ENCODE assay signal across 8 cellular contexts in genomic region chr5:1479581-1480188, GRCh38. TPM values are rescaled to one million over a fixed set of nuclear protein-coding genes. Genes with fewer than 3 reads are reported as not detected.
DNase-seq lines count a peak whose midpoint lies in the region; ATAC-seq, FAIRE-seq and TF ChIP-seq lines count a peak whose summit lies in the region.

No MANE protein-coding gene starts in this region.

- dilution Hi-C loops in endothelial cell of umbilical vein (cut with MboI; ENCODE audit: extremely low pct_ligation_motif_present, low sequenced_read_pairs) = no loop called here

- no peaks in the 10 kb centered on the region for H3K4me1 Mint-ChIP-seq in nephron

- H3K27ac ChIP-seq in endothelial cell of umbilical vein (ENCODE audit: insufficient read depth, low read depth, low read length) = no peak overlapping the region

- TF ChIP-seq POLR2A in endothelial cell of umbilical vein (IDR thresholded peaks at IDR 0.05; ENCODE audit: low read depth, low read length) = no peak

- H2AFZ ChIP-seq in endothelial cell of umbilical vein (ENCODE audit: low read depth, low read length) = no peak overlapping the region

- no peaks in the 10 kb centered on the region for H3K9me3 Mint-ChIP-seq in nephron

- H3K9ac ChIP-seq in endothelial cell of umbilical vein (replicated peaks; ENCODE audit: extremely low read depth, insufficient read depth, low read length) = no peak overlapping the region

- no peaks in the 10 kb centered on the region for H3K79me2 ChIP-seq in endothelial cell of umbilical vein (ENCODE audit: control insufficient read depth, insufficient read depth, low read length)

- CTCF ChIA-PET in endothelial cell of umbilical vein (lab: Charles Lee) = interaction anchor here (0.6 to 1.9 kb wide), 14 partner anchors 9 to 165 kb away, joined by 3 to 10 read pairs (median 3); no protein-coding TSS in a partner anchor

- no peaks in the 10 kb centered on the region for H3K9me3 ChIP-seq in endothelial cell of umbilical vein (replicated peaks; ENCODE audit: control insufficient read depth, insufficient read depth, low read length)

- TF ChIP-seq CTCF in endothelial cell of umbilical vein (IDR thresholded peaks at IDR 0.05; ENCODE audit: extremely low read depth in 1 of 2, insufficient read depth in 1 of 2, low read depth in 1 of 2, low read length in 2 of 2) (peak; percentile 70 to 77), nephron (IDR thresholded peaks at IDR 0.05; ENCODE audit: unreplicated experiment in 3 of 3) (peak; percentile 47 to 58 (median 52))

- H3K9me1 ChIP-seq in endothelial cell of umbilical vein (replicated peaks; ENCODE audit: control insufficient read depth, extremely low read depth, insufficient read depth, low read length) = no peaks in the 10 kb centered on the region

- H3K36me3 Mint-ChIP-seq in nephron (ENCODE audit: low read depth) = peaks cover 6% of the 10 kb centered on the region

- DNase-seq in COLO668 (lab: John Stamatoyannopoulos, UW; ENCODE audit: unreplicated experiment) = peak; percentile 61
- DNase-seq in HT-29 (ENCODE audit: low spot score) = peak; percentile 46
- DNase-seq in activated CD4-positive, alpha-beta T cell treated with anti-CD3 and anti-CD28 coated beads for 48 hours = peak; percentile 56
- peak; percentile 27 for DNase-seq in endothelial cell of umbilical vein (ENCODE audit: low read depth, low spot score)
- DNase-seq in NCI-H1930 (lab: John Stamatoyannopoulos, UW) = no peak
- DNase-seq in HK-2 (ENCODE audit: unreplicated experiment) = no peak

- H3K4me1 ChIP-seq in endothelial cell of umbilical vein (ENCODE audit: control insufficient read depth, extremely low read depth, insufficient read depth, low read length) = no peaks in the 10 kb centered on the region

- H3K27me3 Mint-ChIP-seq in nephron (ENCODE audit: low read depth) = no peaks in the 10 kb centered on the region

- H3K4me2 ChIP-seq in endothelial cell of umbilical vein (ENCODE audit: insufficient read depth, low read length) = no peak overlapping the region

- H3K4me3 ChIP-seq in endothelial cell of umbilical vein (replicated peaks in 1 of 3; ENCODE audit: insufficient read depth in 1 of 3, low read depth in 1 of 3, low read length in 3 of 3) = no peak overlapping the region

- POLR2A ChIA-PET in endothelial cell of umbilical vein (lab: Charles Lee) = no interaction called here

- H4K20me1 ChIP-seq in endothelial cell of umbilical vein (replicated peaks; ENCODE audit: control insufficient read depth, extremely low read depth, insufficient read depth, low read length) = no peaks in the 10 kb centered on the region

- no peak overlapping the region for H3K4me3 Mint-ChIP-seq in nephron

- H3K36me3 ChIP-seq in endothelial cell of umbilical vein (ENCODE audit: control insufficient read depth in 2 of 2, extremely low read depth in 1 of 2, insufficient read depth in 2 of 2, low read length in 2 of 2) = peaks cover 4 to 19% of the 10 kb centered on the region in 2 experiments

- intact Hi-C loops in endothelial cell of umbilical vein (cut with micrococcal nuclease) = loop anchor here (1.0 kb wide), 2 partner anchors 162 to 166 kb away; no protein-coding TSS in a partner anchor

- no peak overlapping the region for H3K27ac Mint-ChIP-seq in nephron

- no peaks in the 10 kb centered on the region for H3K27me3 ChIP-seq in endothelial cell of umbilical vein (ENCODE audit: control insufficient read depth in 2 of 2, insufficient read depth in 2 of 2, low read length in 2 of 2)

- FAIRE-seq in endothelial cell of umbilical vein (lab: Jason Lieb, UNC) = no peak

- ATAC-seq in GM19467 (IDR thresholded peaks at IDR 0.05; ENCODE audit: unreplicated experiment) = no peak

- BruUV-seq in endothelial cell of umbilical vein (replicated peaks; lab: Mats Ljungman, UMichigan) = no TSS peak

TF ChIP-seq in endothelial cell of umbilical vein, 7 proteins besides CTCF, POLR2A, EP300 and RAD21:
- TF ChIP-seq POLR2AphosphoS5 (IDR thresholded peaks at IDR 0.05; ENCODE audit: insufficient read depth, low read depth, low read length) (no peak), MAX (IDR thresholded peaks at IDR 0.05; ENCODE audit: insufficient read depth, insufficient read length) (no peak), MYC (IDR thresholded peaks at IDR 0.05; ENCODE audit: low read depth, low read length) (no peak), EZH2 (IDR thresholded peaks at IDR 0.05; ENCODE audit: borderline replicate concordance, low read depth, low read length, severe bottlenecking) (no peak), JUN (IDR thresholded peaks at IDR 0.05; ENCODE audit: borderline replicate concordance, insufficient read depth, insufficient read length, low read depth) (no peak), FOS (IDR thresholded peaks at IDR 0.05; ENCODE audit: borderline replicate concordance, insufficient read depth, low read length) (no peak), GATA2 (IDR thresholded peaks at IDR 0.05; ENCODE audit: insufficient read depth, insufficient read length, low read depth, low read length) (no peak)

RNA-seq across cellular contexts. Expression of gene SLC6A3, which starts 34.4 kb away (rescaled TPM):
- not detected in 2 replicates for total RNA-seq in HT-29 (2014; rRNA removed; shearing (Covaris generic))
- total RNA-seq in endothelial cell of umbilical vein = not detected in 2 replicates
- polyA plus RNA-seq in endothelial cell of umbilical vein = not detected in 2 replicates
- polyA plus RNA-seq in endothelial cell of umbilical vein (2011; cell fraction: cytosol; rRNA removed) = not detected in 2 replicates
- not detected in 2 replicates for polyA plus RNA-seq in endothelial cell of umbilical vein (2011; cell fraction: nucleus; rRNA removed)
- not detected in 2 replicates for polyA plus RNA-seq in endothelial cell of umbilical vein (2012)
- not detected in 2 replicates for polyA minus RNA-seq in endothelial cell of umbilical vein
- polyA minus RNA-seq in endothelial cell of umbilical vein (2011; cell fraction: cytosol; rRNA and poly(A)+ RNA removed) = not detected
- polyA minus RNA-seq in endothelial cell of umbilical vein (2011; cell fraction: nucleus; rRNA and poly(A)+ RNA removed) = not detected in 2 replicates

RNA-seq across cellular contexts. Expression of gene LPCAT1, which starts 44.1 kb away (rescaled TPM):
- 48.9 and 49.1 TPM in 2 replicates for total RNA-seq in HT-29 (2014; rRNA removed; shearing (Covaris generic))
- 49.2 and 57.2 TPM in 2 replicates for total RNA-seq in endothelial cell of umbilical vein
- 27.7 and 28.9 TPM in 2 replicates for polyA plus RNA-seq in endothelial cell of umbilical vein
- 22.7 and 30.8 TPM in 2 replicates for polyA plus RNA-seq in endothelial cell of umbilical vein (2011; cell fraction: cytosol; rRNA removed)
- polyA plus RNA-seq in endothelial cell of umbilical vein (2011; cell fraction: nucleus; rRNA removed) = 40.7 and 46.4 TPM in 2 replicates
- 27.3 and 29.3 TPM in 2 replicates for polyA plus RNA-seq in endothelial cell of umbilical vein (2012)
- 25.0 and 27.0 TPM in 2 replicates for polyA minus RNA-seq in endothelial cell of umbilical vein
- polyA minus RNA-seq in endothelial cell of umbilical vein (2011; cell fraction: cytosol; rRNA and poly(A)+ RNA removed) = 80.1 TPM
- polyA minus RNA-seq in endothelial cell of umbilical vein (2011; cell fraction: nucleus; rRNA and poly(A)+ RNA removed) = 14.7 and 15.2 TPM in 2 replicates

Comparison
In these comparisons a context has a peak if more than half of its experiments do, and no peak if none do; other contexts are left out.
1. DNase-seq: peak in COLO668 (single experiment), HT-29 (single experiment), activated CD4-positive, alpha-beta T cell treated with anti-CD3 and anti-CD28 coated beads for 48 hours (single experiment) and endothelial cell of umbilical vein (single experiment); none in NCI-H1930 (0 of 2) and HK-2 (single experiment).